8 cellular contexts compared by ENCODE assay signal in the genomic region with DNA sequence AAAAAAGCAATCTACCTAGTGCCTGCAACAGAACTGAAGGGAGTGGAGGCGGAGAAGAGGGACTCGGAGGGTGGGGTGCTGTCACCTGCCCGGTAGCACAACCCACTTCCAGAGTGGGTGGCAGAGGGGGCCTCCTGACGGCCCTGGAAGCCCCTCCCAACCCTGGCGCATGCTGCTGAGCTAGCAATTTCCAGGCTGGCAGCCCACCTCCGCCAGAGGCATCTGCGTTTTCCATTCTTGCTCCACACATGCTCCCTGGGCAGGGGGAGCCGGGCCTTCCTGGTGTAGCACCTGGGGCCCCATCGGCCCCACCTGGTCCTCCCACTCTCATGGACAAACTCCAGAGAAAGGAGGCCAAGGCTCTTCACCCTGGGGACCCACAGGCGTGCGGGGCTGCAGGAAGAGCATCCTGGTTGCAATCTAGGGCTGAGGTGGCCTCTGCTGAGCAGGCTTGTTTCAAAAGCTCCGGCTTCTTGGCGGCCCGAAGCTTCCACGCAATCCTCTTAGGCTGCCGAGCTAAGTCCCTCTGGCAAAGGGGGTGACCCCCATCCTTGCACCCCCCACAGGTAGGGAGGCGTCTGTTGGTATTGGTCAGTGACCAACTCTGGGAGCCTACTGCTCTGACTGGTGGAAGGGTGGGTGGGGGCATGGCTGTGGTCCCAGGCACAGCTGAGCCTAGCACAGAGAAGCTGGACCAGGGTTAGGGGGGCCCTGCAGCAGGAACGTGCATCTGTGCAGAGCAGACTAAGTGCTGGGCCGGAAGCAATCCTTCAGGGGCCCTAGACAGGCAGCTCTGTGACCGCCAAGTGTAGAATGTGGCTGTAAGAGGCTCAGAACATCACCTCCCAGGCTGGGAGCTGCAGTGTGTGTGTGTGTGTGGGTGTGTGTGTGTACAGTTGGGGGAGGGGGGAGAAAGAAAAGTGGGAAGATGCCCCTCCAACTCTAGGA. TPM values are rescaled to one million over a fixed set of nuclear protein-coding genes. Genes with fewer than 3 reads are reported as not detected.
DNase-seq lines count a peak whose midpoint lies in the region; ATAC-seq and TF ChIP-seq lines count a peak whose summit lies in the region.

No MANE protein-coding gene starts in this region.

- no peak for TF ChIP-seq POLR2A in lower leg skin (IDR thresholded peaks at IDR 0.05)

- H3K4me3 ChIP-seq in lower leg skin (ENCODE audit: low read depth, poor library complexity, severe bottlenecking) = peak overlapping the region; percentile 4

- TF ChIP-seq CTCF in CD14-positive monocyte (IDR thresholded peaks at IDR 0.05) = no peak
- no peak for TF ChIP-seq CTCF in chondrocyte (IDR thresholded peaks at IDR 0.05)
- no peak for TF ChIP-seq CTCF in lower leg skin (IDR thresholded peaks at IDR 0.05)

- H3K4me3 Mint-ChIP-seq in CD14-positive monocyte = peak overlapping the region; percentile 87 to 94
- H3K4me3 Mint-ChIP-seq in chondrocyte (ENCODE audit: unreplicated experiment) = peak overlapping the region; percentile 83

- peaks cover 47% of the 10 kb centered on the region for H3K4me1 Mint-ChIP-seq in CD14-positive monocyte
- peaks cover 44% of the 10 kb centered on the region for H3K4me1 Mint-ChIP-seq in chondrocyte (ENCODE audit: low read depth)

- peaks cover 6 to 31% (median 9%) of the 10 kb centered on the region in 3 donors for H3K27me3 Mint-ChIP-seq in CD14-positive monocyte (ENCODE audit: low read depth in 3 of 3)
- H3K27me3 Mint-ChIP-seq in chondrocyte (ENCODE audit: low read depth) = no peaks in the 10 kb centered on the region

- H3K27ac Mint-ChIP-seq in CD14-positive monocyte = peak overlapping the region in 1 of 7 donors; percentile 53
- no peak overlapping the region for H3K27ac Mint-ChIP-seq in chondrocyte (ENCODE audit: unreplicated experiment)

- H3K36me3 Mint-ChIP-seq in CD14-positive monocyte = peaks cover 18 to 30% of the 10 kb centered on the region in 2 donors
- no peaks in the 10 kb centered on the region for H3K36me3 Mint-ChIP-seq in chondrocyte (ENCODE audit: low read depth)

- WGBS in lower leg skin, 2 donors = 51 to 52% methylated on average over 17 to 18 of the region's 20 CpGs

- H3K9me3 Mint-ChIP-seq in CD14-positive monocyte (peaks cover 0 to 2% (median 0%) of the 10 kb centered on the region in 7 donors), chondrocyte (ENCODE audit: low read depth) (no peaks in the 10 kb centered on the region)

- intact Hi-C loops in CD14-positive monocyte (cut with micrococcal nuclease) (loop anchor here in 1 of 2 donors (10.0 kb wide), 3 partner anchors 141 to 439 kb away; no protein-coding TSS in a partner anchor), lower leg skin (cut with DNase I; ENCODE audit: low total_unique reads) (no loop called here)

- ATAC-seq in GM18858 (IDR thresholded peaks at IDR 0.05; ENCODE audit: unreplicated experiment) (no peak), GM21526 (IDR thresholded peaks at IDR 0.05; ENCODE audit: low FRiP score, unreplicated experiment) (no peak)

- DNase-seq in CD14-positive monocyte (ENCODE audit: low spot score) = peak; percentile 34
- DNase-seq in NCI-H69 (lab: John Stamatoyannopoulos, UW) = peak; percentile 11
- DNase-seq in chondrocyte (ENCODE audit: low spot score) = peak; percentile 76
- peak; percentile 12 to 82 for DNase-seq in lower leg skin (ENCODE audit: low spot score in 2 of 2)
- no peak for DNase-seq in hippocampal formation (lab: John Stamatoyannopoulos, UW)
- DNase-seq in AG08396 (ENCODE audit: low spot score) = no peak

RNA-seq across cellular contexts. Expression of a gene that starts 2.6 kb away (rescaled TPM):
- polyA plus RNA-seq in CD14-positive monocyte = 1 to 10 TPM; 2.9 to 4.0 TPM
- total RNA-seq in chondrocyte (30.0 to 39.2 TPM (median 33.1 TPM) in 3 replicates), lower leg skin (10 to 100 TPM; 50.2 to 88.9 (median 69.3) TPM)

Comparison
In these comparisons a context has a peak if more than half of its experiments do, and no peak if none do; other contexts are left out.
1. DNase-seq: peak in CD14-positive monocyte (single experiment), NCI-H69 (single experiment), chondrocyte (single experiment) and lower leg skin (2 of 2); none in hippocampal formation (0 of 2) and AG08396 (single experiment).